In the genomic region with DNA sequence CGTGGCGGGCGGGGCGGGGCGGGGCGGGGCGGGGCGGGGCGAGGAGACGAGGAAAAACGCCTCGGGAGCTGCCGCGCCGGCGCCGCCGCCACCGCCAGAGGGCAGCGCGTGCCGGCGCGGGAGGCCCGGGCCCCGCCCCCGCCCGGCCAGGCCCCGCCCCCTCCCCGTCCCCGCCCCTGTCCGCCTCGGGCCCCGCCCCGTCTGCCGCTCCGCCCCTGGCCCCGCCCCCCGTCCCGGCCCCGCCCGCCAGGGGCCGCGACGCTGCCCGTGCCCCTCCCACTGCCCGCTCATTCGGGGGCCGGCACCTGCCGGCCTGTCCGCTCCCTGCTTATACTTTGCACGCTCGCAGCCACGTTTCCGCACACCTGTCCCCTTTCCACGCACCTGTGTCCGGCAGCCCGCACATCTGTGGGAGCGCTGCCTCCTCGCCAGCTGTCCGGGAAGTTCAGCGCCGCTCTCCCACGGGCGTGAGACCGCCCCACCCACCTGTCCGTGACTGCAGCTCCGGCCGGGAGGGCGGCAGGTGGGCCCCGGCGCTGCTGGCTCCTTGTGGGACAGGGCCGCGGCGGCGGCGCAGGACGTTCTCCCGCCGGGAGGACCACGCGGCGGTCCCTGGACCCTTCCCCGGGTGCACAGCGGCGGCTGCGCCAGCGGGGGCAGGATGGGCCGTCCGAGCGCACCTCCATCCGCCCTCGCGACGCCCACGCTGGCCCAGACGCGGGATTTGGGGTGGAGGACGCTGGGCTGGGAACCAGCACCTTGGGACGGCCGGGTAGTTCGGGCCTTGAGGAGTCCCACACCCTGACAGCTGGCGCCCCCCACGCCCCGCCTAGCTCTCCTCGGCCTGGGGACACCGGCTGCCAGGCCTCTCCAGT, we compare ENCODE assay signal across 1 cellular context.
TF ChIP-seq lines count a peak whose summit lies in the region.

No MANE protein-coding gene starts in this region.

TF ChIP-seq in HepG2, 621 proteins besides CTCF, POLR2A, EP300 and RAD21 (continued from another document and continues in another):
- TF ChIP-seq, protein P1, sequence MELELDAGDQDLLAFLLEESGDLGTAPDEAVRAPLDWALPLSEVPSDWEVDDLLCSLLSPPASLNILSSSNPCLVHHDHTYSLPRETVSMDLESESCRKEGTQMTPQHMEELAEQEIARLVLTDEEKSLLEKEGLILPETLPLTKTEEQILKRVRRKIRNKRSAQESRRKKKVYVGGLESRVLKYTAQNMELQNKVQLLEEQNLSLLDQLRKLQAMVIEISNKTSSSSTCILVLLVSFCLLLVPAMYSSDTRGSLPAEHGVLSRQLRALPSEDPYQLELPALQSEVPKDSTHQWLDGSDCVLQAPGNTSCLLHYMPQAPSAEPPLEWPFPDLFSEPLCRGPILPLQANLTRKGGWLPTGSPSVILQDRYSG (CRISPR knock-in tag; IDR thresholded peaks at IDR 0.05) = peak; percentile 78; the same call in 1 of the 2 replicates
- TF ChIP-seq DNMT1 (CRISPR knock-in tag; IDR thresholded peaks at IDR 0.05) (peak; percentile 86), MED13 (CRISPR knock-in tag; IDR thresholded peaks at IDR 0.05) (no peak; the same call in 1 of the 2 replicates), ZNF775 (CRISPR knock-in tag; IDR thresholded peaks at IDR 0.05; ENCODE audit: borderline replicate concordance) (no peak), ZNF616 (CRISPR knock-in tag; IDR thresholded peaks at IDR 0.05; ENCODE audit: low read depth) (no peak), GATAD2A (CRISPR knock-in tag; IDR thresholded peaks at IDR 0.05) (no peak), NR2C2 (CRISPR knock-in tag; IDR thresholded peaks at IDR 0.05; ENCODE audit: borderline replicate concordance) (no peak), ZNF160 (CRISPR knock-in tag; IDR thresholded peaks at IDR 0.05) (peak; percentile 40; the same call in 1 of the 2 replicates), ZNF777 (CRISPR knock-in tag; IDR thresholded peaks at IDR 0.05) (peak; percentile 81), ZNF749 (CRISPR knock-in tag; IDR thresholded peaks at IDR 0.05; ENCODE audit: borderline replicate concordance) (peak; percentile 56; the same call in 1 of the 2 replicates), ZKSCAN5 (CRISPR knock-in tag; IDR thresholded peaks at IDR 0.05) (no peak), ZFP36L1 (CRISPR knock-in tag; IDR thresholded peaks at IDR 0.05) (no peak), REXO4 (CRISPR knock-in tag; IDR thresholded peaks at IDR 0.05; ENCODE audit: borderline replicate concordance) (no peak), SP4 (CRISPR knock-in tag; IDR thresholded peaks at IDR 0.05) (peak; percentile 40; the same call in 1 of the 2 replicates), TSC22D2 (CRISPR knock-in tag; IDR thresholded peaks at IDR 0.05; ENCODE audit: borderline replicate concordance) (no peak), ZEB1 (IDR thresholded peaks at IDR 0.05; ENCODE audit: insufficient replicate concordance, low read depth) (peak; percentile 59), HNRNPL (IDR thresholded peaks at IDR 0.05; ENCODE audit: low read depth, low read length) (no peak), ZNF746 (CRISPR knock-in tag; IDR thresholded peaks at IDR 0.05) (no peak), CAMTA2 (CRISPR knock-in tag; IDR thresholded peaks at IDR 0.05; ENCODE audit: borderline replicate concordance) (no peak), TAF1 (CRISPR knock-in tag; IDR thresholded peaks at IDR 0.05) (0 out of 2 replicates have a peak, but pooled peaks have one; percentile 32), TBP (CRISPR knock-in tag; IDR thresholded peaks at IDR 0.05) (no peak), XRCC5 (optimal IDR thresholded peaks at IDR 0.05; ENCODE audit: low read length) (no peak), HNF4G (IDR thresholded peaks at IDR 0.05; ENCODE audit: borderline replicate concordance, low read depth, low read length) (no peak), HNF4G (CRISPR knock-in tag; IDR thresholded peaks at IDR 0.05; ENCODE audit: borderline replicate concordance, low read depth) (no peak), HOXA7 (CRISPR knock-in tag; IDR thresholded peaks at IDR 0.05) (no peak), RBAK (CRISPR knock-in tag; IDR thresholded peaks at IDR 0.05) (no peak), ZNF879 (CRISPR knock-in tag; IDR thresholded peaks at IDR 0.05) (no peak), ZNF850 (CRISPR knock-in tag; conservative IDR thresholded peaks at IDR 0.05) (no peak), ZNF136 (CRISPR knock-in tag; IDR thresholded peaks at IDR 0.05; ENCODE audit: low read depth) (no peak), KLF15 (CRISPR knock-in tag; IDR thresholded peaks at IDR 0.05; ENCODE audit: borderline replicate concordance) (no peak), HNRNPLL (IDR thresholded peaks at IDR 0.05; ENCODE audit: low read depth, low read length, poor library complexity, severe bottlenecking) (no peak), SRSF4 (IDR thresholded peaks at IDR 0.05; ENCODE audit: low read depth, low read length, poor library complexity, severe bottlenecking) (no peak), ERF (CRISPR knock-in tag; IDR thresholded peaks at IDR 0.05) (no peak; the same call in 1 of the 2 replicates), ZNF570 (CRISPR knock-in tag; IDR thresholded peaks at IDR 0.05; ENCODE audit: borderline replicate concordance) (no peak), CREB1 (IDR thresholded peaks at IDR 0.05) (no peak), CREB1 (CRISPR knock-in tag; IDR thresholded peaks at IDR 0.05) (no peak), BRCA1 (CRISPR knock-in tag; IDR thresholded peaks at IDR 0.05) (no peak), MATR3 (CRISPR knock-in tag; IDR thresholded peaks at IDR 0.05) (no peak), ZBTB8A (CRISPR knock-in tag; IDR thresholded peaks at IDR 0.05; ENCODE audit: borderline replicate concordance, low read depth) (no peak), ATAD3A (CRISPR knock-in tag; IDR thresholded peaks at IDR 0.05) (no peak), HHEX (CRISPR knock-in tag; IDR thresholded peaks at IDR 0.05) (no peak), GFI1 (CRISPR knock-in tag; IDR thresholded peaks at IDR 0.05; ENCODE audit: borderline replicate concordance) (no peak), NFE2 (CRISPR knock-in tag; IDR thresholded peaks at IDR 0.05) (no peak), ZNF292 (CRISPR knock-in tag; IDR thresholded peaks at IDR 0.05; ENCODE audit: borderline replicate concordance, low read depth) (no peak)
- TF ChIP-seq, protein P2, sequence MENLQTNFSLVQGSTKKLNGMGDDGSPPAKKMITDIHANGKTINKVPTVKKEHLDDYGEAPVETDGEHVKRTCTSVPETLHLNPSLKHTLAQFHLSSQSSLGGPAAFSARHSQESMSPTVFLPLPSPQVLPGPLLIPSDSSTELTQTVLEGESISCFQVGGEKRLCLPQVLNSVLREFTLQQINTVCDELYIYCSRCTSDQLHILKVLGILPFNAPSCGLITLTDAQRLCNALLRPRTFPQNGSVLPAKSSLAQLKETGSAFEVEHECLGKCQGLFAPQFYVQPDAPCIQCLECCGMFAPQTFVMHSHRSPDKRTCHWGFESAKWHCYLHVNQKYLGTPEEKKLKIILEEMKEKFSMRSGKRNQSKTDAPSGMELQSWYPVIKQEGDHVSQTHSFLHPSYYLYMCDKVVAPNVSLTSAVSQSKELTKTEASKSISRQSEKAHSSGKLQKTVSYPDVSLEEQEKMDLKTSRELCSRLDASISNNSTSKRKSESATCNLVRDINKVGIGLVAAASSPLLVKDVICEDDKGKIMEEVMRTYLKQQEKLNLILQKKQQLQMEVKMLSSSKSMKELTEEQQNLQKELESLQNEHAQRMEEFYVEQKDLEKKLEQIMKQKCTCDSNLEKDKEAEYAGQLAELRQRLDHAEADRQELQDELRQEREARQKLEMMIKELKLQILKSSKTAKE (CRISPR knock-in tag; IDR thresholded peaks at IDR 0.05; ENCODE audit: borderline replicate concordance) = no peak
- TF ChIP-seq, protein P3, sequence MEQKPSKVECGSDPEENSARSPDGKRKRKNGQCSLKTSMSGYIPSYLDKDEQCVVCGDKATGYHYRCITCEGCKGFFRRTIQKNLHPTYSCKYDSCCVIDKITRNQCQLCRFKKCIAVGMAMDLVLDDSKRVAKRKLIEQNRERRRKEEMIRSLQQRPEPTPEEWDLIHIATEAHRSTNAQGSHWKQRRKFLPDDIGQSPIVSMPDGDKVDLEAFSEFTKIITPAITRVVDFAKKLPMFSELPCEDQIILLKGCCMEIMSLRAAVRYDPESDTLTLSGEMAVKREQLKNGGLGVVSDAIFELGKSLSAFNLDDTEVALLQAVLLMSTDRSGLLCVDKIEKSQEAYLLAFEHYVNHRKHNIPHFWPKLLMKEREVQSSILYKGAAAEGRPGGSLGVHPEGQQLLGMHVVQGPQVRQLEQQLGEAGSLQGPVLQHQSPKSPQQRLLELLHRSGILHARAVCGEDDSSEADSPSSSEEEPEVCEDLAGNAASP (CRISPR knock-in tag; IDR thresholded peaks at IDR 0.05; ENCODE audit: borderline replicate concordance) = no peak
- TF ChIP-seq, protein P4, sequence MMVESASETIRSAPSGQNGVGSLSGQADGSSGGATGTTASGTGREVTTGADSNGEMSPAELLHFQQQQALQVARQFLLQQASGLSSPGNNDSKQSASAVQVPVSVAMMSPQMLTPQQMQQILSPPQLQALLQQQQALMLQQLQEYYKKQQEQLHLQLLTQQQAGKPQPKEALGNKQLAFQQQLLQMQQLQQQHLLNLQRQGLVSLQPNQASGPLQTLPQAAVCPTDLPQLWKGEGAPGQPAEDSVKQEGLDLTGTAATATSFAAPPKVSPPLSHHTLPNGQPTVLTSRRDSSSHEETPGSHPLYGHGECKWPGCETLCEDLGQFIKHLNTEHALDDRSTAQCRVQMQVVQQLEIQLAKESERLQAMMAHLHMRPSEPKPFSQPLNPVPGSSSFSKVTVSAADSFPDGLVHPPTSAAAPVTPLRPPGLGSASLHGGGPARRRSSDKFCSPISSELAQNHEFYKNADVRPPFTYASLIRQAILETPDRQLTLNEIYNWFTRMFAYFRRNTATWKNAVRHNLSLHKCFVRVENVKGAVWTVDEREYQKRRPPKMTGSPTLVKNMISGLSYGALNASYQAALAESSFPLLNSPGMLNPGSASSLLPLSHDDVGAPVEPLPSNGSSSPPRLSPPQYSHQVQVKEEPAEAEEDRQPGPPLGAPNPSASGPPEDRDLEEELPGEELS (CRISPR knock-in tag; IDR thresholded peaks at IDR 0.05) = no peak
- TF ChIP-seq, protein P5, sequence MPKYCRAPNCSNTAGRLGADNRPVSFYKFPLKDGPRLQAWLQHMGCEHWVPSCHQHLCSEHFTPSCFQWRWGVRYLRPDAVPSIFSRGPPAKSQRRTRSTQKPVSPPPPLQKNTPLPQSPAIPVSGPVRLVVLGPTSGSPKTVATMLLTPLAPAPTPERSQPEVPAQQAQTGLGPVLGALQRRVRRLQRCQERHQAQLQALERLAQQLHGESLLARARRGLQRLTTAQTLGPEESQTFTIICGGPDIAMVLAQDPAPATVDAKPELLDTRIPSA (CRISPR knock-in tag; IDR thresholded peaks at IDR 0.05; ENCODE audit: borderline replicate concordance) = peak; percentile 72; the same call in 1 of the 2 replicates
- TF ChIP-seq, protein P6, sequence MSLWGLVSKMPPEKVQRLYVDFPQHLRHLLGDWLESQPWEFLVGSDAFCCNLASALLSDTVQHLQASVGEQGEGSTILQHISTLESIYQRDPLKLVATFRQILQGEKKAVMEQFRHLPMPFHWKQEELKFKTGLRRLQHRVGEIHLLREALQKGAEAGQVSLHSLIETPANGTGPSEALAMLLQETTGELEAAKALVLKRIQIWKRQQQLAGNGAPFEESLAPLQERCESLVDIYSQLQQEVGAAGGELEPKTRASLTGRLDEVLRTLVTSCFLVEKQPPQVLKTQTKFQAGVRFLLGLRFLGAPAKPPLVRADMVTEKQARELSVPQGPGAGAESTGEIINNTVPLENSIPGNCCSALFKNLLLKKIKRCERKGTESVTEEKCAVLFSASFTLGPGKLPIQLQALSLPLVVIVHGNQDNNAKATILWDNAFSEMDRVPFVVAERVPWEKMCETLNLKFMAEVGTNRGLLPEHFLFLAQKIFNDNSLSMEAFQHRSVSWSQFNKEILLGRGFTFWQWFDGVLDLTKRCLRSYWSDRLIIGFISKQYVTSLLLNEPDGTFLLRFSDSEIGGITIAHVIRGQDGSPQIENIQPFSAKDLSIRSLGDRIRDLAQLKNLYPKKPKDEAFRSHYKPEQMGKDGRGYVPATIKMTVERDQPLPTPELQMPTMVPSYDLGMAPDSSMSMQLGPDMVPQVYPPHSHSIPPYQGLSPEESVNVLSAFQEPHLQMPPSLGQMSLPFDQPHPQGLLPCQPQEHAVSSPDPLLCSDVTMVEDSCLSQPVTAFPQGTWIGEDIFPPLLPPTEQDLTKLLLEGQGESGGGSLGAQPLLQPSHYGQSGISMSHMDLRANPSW (CRISPR knock-in tag; IDR thresholded peaks at IDR 0.05; ENCODE audit: borderline replicate concordance) = no peak
- TF ChIP-seq, protein P7, sequence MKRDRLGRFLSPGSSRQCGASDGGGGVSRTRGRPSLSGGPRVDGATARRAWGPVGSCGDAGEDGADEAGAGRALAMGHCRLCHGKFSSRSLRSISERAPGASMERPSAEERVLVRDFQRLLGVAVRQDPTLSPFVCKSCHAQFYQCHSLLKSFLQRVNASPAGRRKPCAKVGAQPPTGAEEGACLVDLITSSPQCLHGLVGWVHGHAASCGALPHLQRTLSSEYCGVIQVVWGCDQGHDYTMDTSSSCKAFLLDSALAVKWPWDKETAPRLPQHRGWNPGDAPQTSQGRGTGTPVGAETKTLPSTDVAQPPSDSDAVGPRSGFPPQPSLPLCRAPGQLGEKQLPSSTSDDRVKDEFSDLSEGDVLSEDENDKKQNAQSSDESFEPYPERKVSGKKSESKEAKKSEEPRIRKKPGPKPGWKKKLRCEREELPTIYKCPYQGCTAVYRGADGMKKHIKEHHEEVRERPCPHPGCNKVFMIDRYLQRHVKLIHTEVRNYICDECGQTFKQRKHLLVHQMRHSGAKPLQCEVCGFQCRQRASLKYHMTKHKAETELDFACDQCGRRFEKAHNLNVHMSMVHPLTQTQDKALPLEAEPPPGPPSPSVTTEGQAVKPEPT (CRISPR knock-in tag; IDR thresholded peaks at IDR 0.05; ENCODE audit: low read depth) = no peak
- TF ChIP-seq, protein P8, sequence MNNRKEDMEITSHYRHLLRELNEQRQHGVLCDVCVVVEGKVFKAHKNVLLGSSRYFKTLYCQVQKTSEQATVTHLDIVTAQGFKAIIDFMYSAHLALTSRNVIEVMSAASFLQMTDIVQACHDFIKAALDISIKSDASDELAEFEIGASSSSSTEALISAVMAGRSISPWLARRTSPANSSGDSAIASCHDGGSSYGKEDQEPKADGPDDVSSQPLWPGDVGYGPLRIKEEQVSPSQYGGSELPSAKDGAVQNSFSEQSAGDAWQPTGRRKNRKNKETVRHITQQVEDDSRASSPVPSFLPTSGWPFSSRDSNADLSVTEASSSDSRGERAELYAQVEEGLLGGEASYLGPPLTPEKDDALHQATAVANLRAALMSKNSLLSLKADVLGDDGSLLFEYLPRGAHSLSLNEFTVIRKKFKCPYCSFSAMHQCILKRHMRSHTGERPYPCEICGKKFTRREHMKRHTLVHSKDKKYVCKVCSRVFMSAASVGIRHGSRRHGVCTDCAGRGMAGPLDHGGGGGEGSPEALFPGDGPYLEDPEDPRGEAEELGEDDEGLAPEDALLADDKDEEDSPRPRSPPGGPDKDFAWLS (CRISPR knock-in tag; IDR thresholded peaks at IDR 0.05; ENCODE audit: borderline replicate concordance) = no peak
- TF ChIP-seq, protein P9, sequence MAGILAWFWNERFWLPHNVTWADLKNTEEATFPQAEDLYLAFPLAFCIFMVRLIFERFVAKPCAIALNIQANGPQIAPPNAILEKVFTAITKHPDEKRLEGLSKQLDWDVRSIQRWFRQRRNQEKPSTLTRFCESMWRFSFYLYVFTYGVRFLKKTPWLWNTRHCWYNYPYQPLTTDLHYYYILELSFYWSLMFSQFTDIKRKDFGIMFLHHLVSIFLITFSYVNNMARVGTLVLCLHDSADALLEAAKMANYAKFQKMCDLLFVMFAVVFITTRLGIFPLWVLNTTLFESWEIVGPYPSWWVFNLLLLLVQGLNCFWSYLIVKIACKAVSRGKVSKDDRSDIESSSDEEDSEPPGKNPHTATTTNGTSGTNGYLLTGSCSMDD (CRISPR knock-in tag; IDR thresholded peaks at IDR 0.05) = no peak
